ENCODE assay signal across 24 cellular contexts in the genomic region with DNA sequence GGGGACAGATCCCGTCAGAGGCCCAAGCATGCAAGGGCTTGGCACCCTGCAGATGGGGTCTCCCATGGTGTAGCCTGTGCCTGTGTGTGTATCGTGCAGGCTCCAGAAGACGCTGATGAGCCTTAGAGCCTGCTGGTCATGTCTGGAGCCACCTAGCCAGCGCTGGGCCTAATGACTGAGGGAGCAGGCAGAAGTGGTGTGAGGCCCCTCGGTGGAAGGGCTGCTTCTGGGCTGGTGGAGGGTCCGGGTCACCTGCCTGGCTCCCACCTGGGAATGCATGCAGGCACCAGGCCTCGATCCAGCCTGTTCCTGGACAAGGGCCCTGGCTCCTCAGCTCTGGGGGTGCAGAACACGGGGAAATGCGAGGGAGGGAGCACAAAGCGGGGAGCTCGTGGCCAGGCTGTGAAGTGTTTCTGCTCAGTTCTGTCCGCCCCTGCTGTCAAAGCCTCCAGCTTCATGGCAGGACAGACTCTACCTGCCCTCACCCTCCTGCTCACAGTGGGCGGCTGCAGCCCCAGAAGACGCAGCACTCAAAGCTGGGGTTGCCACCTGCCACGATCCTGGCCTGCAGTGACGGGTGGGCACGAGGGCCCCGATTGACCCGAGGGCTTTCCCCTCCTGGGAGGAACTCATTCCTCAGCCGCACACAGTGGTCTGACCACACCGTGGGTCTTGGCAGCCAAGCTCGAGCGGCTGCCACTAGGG. TPM values are rescaled to one million over a fixed set of nuclear protein-coding genes. Genes with fewer than 3 reads are reported as not detected.
A peak's percentile ranks its signal among the peaks of the same experiment; 100 is the strongest.
DNase-seq lines count a peak whose midpoint lies in the region; TF ChIP-seq lines count a peak whose summit lies in the region.
"Had no signal": no experiment of that assay in that cellular context is flagged by ENCODE, and none has a peak within 500 bp of the region (broad histone marks: within the 10 kb centered on the region; RNA-seq: fewer than 3 reads in every experiment).

No MANE protein-coding gene starts in this region.

- no peak overlapping the region for H3K4me3 ChIP-seq in WERI-Rb-1 (ENCODE audit: low read depth, low read length)
- H3K4me3 ChIP-seq: esophagus squamous epithelium, mucosa of descending colon, testis, vagina had no signal

- intact Hi-C loops in CD14-positive monocyte (cut with micrococcal nuclease) = no loop called here
- intact Hi-C loops in posterior cingulate gyrus (cut with DNase I) = no loop called here

- H3K27me3 Mint-ChIP-seq in CD14-positive monocyte (ENCODE audit: low read depth in 3 of 3) (peaks cover 0 to 2% (median 0%) of the 10 kb centered on the region in 3 donors), immature natural killer cell (ENCODE audit: low read depth in 3 of 3) (peaks cover 0 to 2% (median 0%) of the 10 kb centered on the region in 3 donors)
- H3K27me3 Mint-ChIP-seq: activated CD4-positive, alpha-beta memory T cell treated with anti-CD3 and anti-CD28 coated beads for 36 hours; CD4-positive, CD25-positive, alpha-beta regulatory T cell; stimulated activated memory B cell treated with anti-CD40 and anti-IgM and Interleukin-4, amounts not matched to agents 10 μg/mL and 1 μg/mL and 100 μg/mL, for 72 hours had no signal

- H3K27ac ChIP-seq in WERI-Rb-1 = no peak overlapping the region
- H3K27ac ChIP-seq: brain microvascular endothelial cell, esophagus squamous epithelium, neutrophil, testis, vagina had no signal

- no peak overlapping the region for H3K4me3 Mint-ChIP-seq in CD14-positive monocyte
- H3K4me3 Mint-ChIP-seq in immature natural killer cell = peak overlapping the region in 4 of 5 donors; percentile 35 to 66 (median 54)
- H3K4me3 Mint-ChIP-seq: activated CD4-positive, alpha-beta memory T cell treated with anti-CD3 and anti-CD28 coated beads for 36 hours; CD4-positive, CD25-positive, alpha-beta regulatory T cell; stimulated activated memory B cell treated with anti-CD40 and anti-IgM and Interleukin-4, amounts not matched to agents 10 μg/mL and 1 μg/mL and 100 μg/mL, for 72 hours had no signal

- no peaks in the 10 kb centered on the region for H3K27me3 ChIP-seq in WERI-Rb-1 (ENCODE audit: insufficient read depth, low read depth, severe bottlenecking)
- H3K27me3 ChIP-seq: brain microvascular endothelial cell, esophagus squamous epithelium, neutrophil, testis, vagina had no signal

- H3K27ac Mint-ChIP-seq in CD14-positive monocyte = peak overlapping the region in 1 of 7 donors; percentile 23
- H3K27ac Mint-ChIP-seq in immature natural killer cell = peak overlapping the region; percentile 23 to 87 (median 64)
- H3K27ac Mint-ChIP-seq: activated CD4-positive, alpha-beta memory T cell treated with anti-CD3 and anti-CD28 coated beads for 36 hours; CD4-positive, CD25-positive, alpha-beta regulatory T cell; stimulated activated memory B cell treated with anti-CD40 and anti-IgM and Interleukin-4, amounts not matched to agents 10 μg/mL and 1 μg/mL and 100 μg/mL, for 72 hours had no signal

- H3K9me3 Mint-ChIP-seq in CD14-positive monocyte = peaks cover 8 to 20% (median 17%) of the 10 kb centered on the region in 7 donors
- H3K9me3 Mint-ChIP-seq in immature natural killer cell = peaks cover 0 to 6% (median 0%) of the 10 kb centered on the region in 6 donors

- peaks cover 24 to 40% of the 10 kb centered on the region in 2 donors for H3K36me3 Mint-ChIP-seq in CD14-positive monocyte
- peaks cover 6 to 13% (median 8%) of the 10 kb centered on the region in 3 donors for H3K36me3 Mint-ChIP-seq in immature natural killer cell

- H3K36me3 ChIP-seq in WERI-Rb-1 = peaks cover 25% of the 10 kb centered on the region
- H3K36me3 ChIP-seq: neutrophil, vagina had no signal

- H3K4me1 Mint-ChIP-seq in CD14-positive monocyte (no peaks in the 10 kb centered on the region), immature natural killer cell (peaks cover 53 to 62% of the 10 kb centered on the region in 2 donors)
- H3K4me1 Mint-ChIP-seq: stimulated activated memory B cell treated with anti-CD40 and anti-IgM and Interleukin-4, amounts not matched to agents 10 μg/mL and 1 μg/mL and 100 μg/mL, for 72 hours had no signal

- DNase-seq in CD14-positive monocyte (ENCODE audit: low spot score) = peak; percentile 39
- peak; percentile 4 for DNase-seq in WERI-Rb-1
- no peak for DNase-seq in immature natural killer cell
- DNase-seq in posterior cingulate gyrus = peak in 6 of 10 donors; percentile 13 to 89 (median 66)
- no peak for DNase-seq in D341Med (ENCODE audit: low spot score)
- DNase-seq in COR-L47 (lab: John Stamatoyannopoulos, UW) = no peak
- DNase-seq in putamen (ENCODE audit: low spot score) = no peak
- DNase-seq: activated CD4-positive, alpha-beta memory T cell treated with anti-CD3 and anti-CD28 coated beads for 36 hours; activated CD8-positive, alpha-beta memory T cell treated with anti-CD3 and anti-CD28 coated beads, Interleukin-2, amount 50 U/mL, for 48 hours; brain microvascular endothelial cell; CD4-positive, CD25-positive, alpha-beta regulatory T cell; esophagus squamous epithelium; hippocampal formation; NCI-H1105 treated with DMSO at 0.1 percent for 48 hours; NCI-H2081; NCI-H226; SHP77 treated with DMSO at 0.1 percent for 48 hours; stimulated activated CD4-positive, alpha-beta T cell treated with anti-CD3 and anti-CD28 coated beads, Interleukin-4, amount 100 ng/mL, for 1 hour; T-helper 9 cell had no signal

- peaks cover 2% of the 10 kb centered on the region for H3K9me3 ChIP-seq in WERI-Rb-1 (ENCODE audit: severe bottlenecking)
- H3K9me3 ChIP-seq: esophagus squamous epithelium, neutrophil, testis, vagina had no signal

- TF ChIP-seq CTCF in CD14-positive monocyte (IDR thresholded peaks at IDR 0.05) = no peak
- TF ChIP-seq CTCF in WERI-Rb-1 (IDR thresholded peaks at IDR 0.05; ENCODE audit: low read depth, low read length) = no peak

RNA-seq across cellular contexts. Expression of gene HS6ST1, which starts 47.3 kb away (rescaled TPM):
- 1 to 10 TPM; 2.9 to 4.0 TPM for polyA plus RNA-seq in CD14-positive monocyte
- 1 to 10 TPM; 5.1 to 6.6 (median 6.0) TPM for polyA plus RNA-seq in immature natural killer cell

Comparison
In these comparisons a context has a peak if more than half of its experiments do, and no peak if none do; other contexts are left out.
1. DNase-seq: peak in CD14-positive monocyte (single experiment), WERI-Rb-1 (single experiment) and posterior cingulate gyrus (6 of 10); none in immature natural killer cell (0 of 3), D341Med (single experiment), COR-L47 (single experiment) and putamen (single experiment).
2. H3K4me3 Mint-ChIP-seq: peak in immature natural killer cell (4 of 5); none in CD14-positive monocyte (0 of 2).